33 cellular contexts compared by ENCODE assay signal in genomic region chr18:7259482-7259881, GRCh38. TPM values are rescaled to one million over a fixed set of nuclear protein-coding genes. Genes with fewer than 3 reads are reported as not detected.
A peak's percentile ranks its signal among the peaks of the same experiment; 100 is the strongest.
DNase-seq lines count a peak whose midpoint lies in the region; ATAC-seq, FAIRE-seq and TF ChIP-seq lines count a peak whose summit lies in the region.
"Had no signal": no experiment of that assay in that cellular context is flagged by ENCODE, and none has a peak within 500 bp of the region (broad histone marks: within the 10 kb centered on the region; RNA-seq: fewer than 3 reads in every experiment).

No MANE protein-coding gene starts in this region.

- no TSS peak for BruUV-seq in HepG2 (replicated peaks; lab: Mats Ljungman, UMichigan)
- no TSS peak for BruUV-seq in endothelial cell of umbilical vein (replicated peaks; lab: Mats Ljungman, UMichigan)

- no peaks in the 10 kb centered on the region for H3K27me3 Mint-ChIP-seq in activated naive CD8-positive, alpha-beta T cell treated with anti-CD3 and anti-CD28 coated beads, Interleukin-2, amount 50 U/mL, for 24 hours
- H3K27me3 Mint-ChIP-seq in natural killer cell treated with Interleukin-12 subunit alpha and Interleukin-12 subunit beta and Interleukin-15 and Interleukin-18, amount 100 ng/mL, for 72 hours, result no peaks in the 10 kb centered on the region
- H3K27me3 Mint-ChIP-seq: naive B cell, T-cell had no signal

- dilution Hi-C loops in endothelial cell of umbilical vein (cut with MboI; ENCODE audit: extremely low pct_ligation_motif_present, low sequenced_read_pairs), result no loop called here

- no peak overlapping the region for H3K4me3 Mint-ChIP-seq in activated naive CD8-positive, alpha-beta T cell treated with anti-CD3 and anti-CD28 coated beads, Interleukin-2, amount 50 U/mL, for 24 hours
- no peak overlapping the region for H3K4me3 Mint-ChIP-seq in natural killer cell treated with Interleukin-12 subunit alpha and Interleukin-12 subunit beta and Interleukin-15 and Interleukin-18, amount 100 ng/mL, for 72 hours
- H3K4me3 Mint-ChIP-seq: H9, naive B cell, T-cell had no signal

- H3K4me1 ChIP-seq in liver (ENCODE audit: control insufficient read depth in 4 of 4, insufficient read depth in 4 of 4, low read length in 3 of 4), result peaks cover 0 to 2% (median under 1%) of the 10 kb centered on the region in 4 donors
- no peaks in the 10 kb centered on the region for H3K4me1 ChIP-seq in HepG2 (ENCODE audit: insufficient read depth, low read length)
- no peaks in the 10 kb centered on the region for H3K4me1 ChIP-seq in endothelial cell of umbilical vein (ENCODE audit: control insufficient read depth, extremely low read depth, insufficient read depth, low read length)
- peaks cover 0 to 13% (median 9%) of the 10 kb centered on the region in 4 donors for H3K4me1 ChIP-seq in esophagus muscularis mucosa

- H3K36me3 Mint-ChIP-seq in activated naive CD8-positive, alpha-beta T cell treated with anti-CD3 and anti-CD28 coated beads, Interleukin-2, amount 50 U/mL, for 24 hours (ENCODE audit: low read depth), result no peaks in the 10 kb centered on the region
- H3K36me3 Mint-ChIP-seq in natural killer cell treated with Interleukin-12 subunit alpha and Interleukin-12 subunit beta and Interleukin-15 and Interleukin-18, amount 100 ng/mL, for 72 hours, result no peaks in the 10 kb centered on the region
- H3K36me3 Mint-ChIP-seq: naive B cell, T-cell had no signal

- TF ChIP-seq CTCF in liver (IDR thresholded peaks at IDR 0.05; ENCODE audit: low read depth, low read length, missing input control) (no peak), HepG2 (CRISPR knock-in tag; IDR thresholded peaks at IDR 0.05) (no peak), endothelial cell of umbilical vein (IDR thresholded peaks at IDR 0.05; ENCODE audit: extremely low read depth in 1 of 2, insufficient read depth in 1 of 2, low read depth in 1 of 2, low read length in 2 of 2) (no peak), esophagus muscularis mucosa (IDR thresholded peaks at IDR 0.05) (no peak)

- in situ Hi-C loops in HepG2 (cut with HindIII; ENCODE audit: extremely low pct_ligation_motif_present, low pct_unique_long_range_greater_than_20kb), result loop anchor here (25.0 kb wide), 2 partner anchors 528 to 1128 kb away; no protein-coding TSS in a partner anchor

- H3K4me2 ChIP-seq in HepG2 (ENCODE audit: low read depth, low read length), result no peak overlapping the region
- H3K4me2 ChIP-seq in endothelial cell of umbilical vein (ENCODE audit: insufficient read depth, low read length), result no peak overlapping the region
- H3K4me2 ChIP-seq: KMS-11, PC-9 had no signal

- no peak for TF ChIP-seq EP300 in HepG2 (IDR thresholded peaks at IDR 0.05; ENCODE audit: low read depth in 2 of 2, low read length in 2 of 2)
- no peak for TF ChIP-seq EP300 in HepG2 (CRISPR knock-in tag; IDR thresholded peaks at IDR 0.05; ENCODE audit: borderline replicate concordance)
- TF ChIP-seq EP300 in esophagus muscularis mucosa (IDR thresholded peaks at IDR 0.05), result no peak

- POLR2A ChIA-PET in HepG2 (lab: Yijun Ruan, JAX) (no interaction called here), endothelial cell of umbilical vein (lab: Charles Lee) (no interaction called here)

- no peak overlapping the region for H3K27ac ChIP-seq in liver (ENCODE audit: low read depth in 1 of 2, low read length in 2 of 2)
- no peak overlapping the region for H3K27ac ChIP-seq in HepG2 (ENCODE audit: extremely low read length, insufficient read depth, low read length)
- no peak overlapping the region for H3K27ac ChIP-seq in endothelial cell of umbilical vein (ENCODE audit: insufficient read depth, low read depth, low read length)
- no peak overlapping the region for H3K27ac ChIP-seq in esophagus muscularis mucosa (replicated peaks in 1 of 4)
- H3K27ac ChIP-seq: body of pancreas, KMS-11, PC-9, thyroid gland had no signal

- H3K9ac ChIP-seq in liver (ENCODE audit: low read depth in 1 of 2, low read length in 2 of 2) (no peak overlapping the region), HepG2 (ENCODE audit: insufficient read depth, low read depth, low read length) (no peak overlapping the region), endothelial cell of umbilical vein (replicated peaks; ENCODE audit: extremely low read depth, insufficient read depth, low read length) (no peak overlapping the region)
- H3K9ac ChIP-seq: KMS-11 had no signal

- no peaks in the 10 kb centered on the region for H3K79me2 ChIP-seq in HepG2 (ENCODE audit: insufficient read depth, low read length)
- H3K79me2 ChIP-seq in endothelial cell of umbilical vein (ENCODE audit: control insufficient read depth, insufficient read depth, low read length), result no peaks in the 10 kb centered on the region

- TF ChIP-seq POLR2A in HepG2 (IDR thresholded peaks at IDR 0.05; ENCODE audit: insufficient read depth in 1 of 2, low read depth in 2 of 2, low read length in 2 of 2) (no peak), endothelial cell of umbilical vein (IDR thresholded peaks at IDR 0.05; ENCODE audit: low read depth, low read length) (no peak), esophagus muscularis mucosa (IDR thresholded peaks at IDR 0.05; ENCODE audit: low read depth) (no peak)

- ATAC-seq in HepG2, result no peak
- ATAC-seq in activated naive CD8-positive, alpha-beta T cell treated with anti-CD3 and anti-CD28 coated beads, Interleukin-2, amount 50 U/mL, for 24 hours, result no peak
- ATAC-seq in natural killer cell treated with Interleukin-12 subunit alpha and Interleukin-12 subunit beta and Interleukin-15 and Interleukin-18, amount 100 ng/mL, for 72 hours, result no peak
- ATAC-seq: body of pancreas, GM12878, T-cell had no signal

- H3K4me1 Mint-ChIP-seq in activated naive CD8-positive, alpha-beta T cell treated with anti-CD3 and anti-CD28 coated beads, Interleukin-2, amount 50 U/mL, for 24 hours, result no peaks in the 10 kb centered on the region
- no peaks in the 10 kb centered on the region for H3K4me1 Mint-ChIP-seq in natural killer cell treated with Interleukin-12 subunit alpha and Interleukin-12 subunit beta and Interleukin-15 and Interleukin-18, amount 100 ng/mL, for 72 hours (ENCODE audit: low read depth in 2 of 2)
- H3K4me1 Mint-ChIP-seq: naive B cell, T-cell had no signal

- H3K9me3 Mint-ChIP-seq in activated naive CD8-positive, alpha-beta T cell treated with anti-CD3 and anti-CD28 coated beads, Interleukin-2, amount 50 U/mL, for 24 hours, result peaks cover 6% of the 10 kb centered on the region
- H3K9me3 Mint-ChIP-seq in natural killer cell treated with Interleukin-12 subunit alpha and Interleukin-12 subunit beta and Interleukin-15 and Interleukin-18, amount 100 ng/mL, for 72 hours, result no peaks in the 10 kb centered on the region
- H3K9me3 Mint-ChIP-seq: H9 had no signal

- CTCF ChIA-PET in HepG2 (lab: Yijun Ruan, JAX; ENCODE audit: low intra/inter-chr PET ratio, low total read pairs) (no interaction called here), endothelial cell of umbilical vein (lab: Charles Lee) (interaction anchor here (0.9 to 1.0 kb wide), 2 partner anchors 13 to 308 kb away, joined by 3 to 5 read pairs; partner anchors contain the start of gene PTPRM)

- H3K36me3 ChIP-seq in liver (ENCODE audit: control insufficient read depth in 4 of 4, insufficient read depth in 3 of 4, low read depth in 1 of 4, low read length in 3 of 4), result no peaks in the 10 kb centered on the region
- no peaks in the 10 kb centered on the region for H3K36me3 ChIP-seq in HepG2 (replicated peaks in 1 of 2; ENCODE audit: control insufficient read depth in 1 of 2, insufficient read depth in 2 of 2, low read length in 2 of 2)
- no peaks in the 10 kb centered on the region for H3K36me3 ChIP-seq in endothelial cell of umbilical vein (ENCODE audit: control insufficient read depth in 2 of 2, extremely low read depth in 1 of 2, insufficient read depth in 2 of 2, low read length in 2 of 2)
- H3K36me3 ChIP-seq in esophagus muscularis mucosa, result no peaks in the 10 kb centered on the region
- H3K36me3 ChIP-seq: thyroid gland had no signal

- no peaks in the 10 kb centered on the region for H3K9me1 ChIP-seq in endothelial cell of umbilical vein (replicated peaks; ENCODE audit: control insufficient read depth, extremely low read depth, insufficient read depth, low read length)

- DNase-seq in HepG2 (ENCODE audit: low spot score) (no peak), endothelial cell of umbilical vein (ENCODE audit: low read depth, low spot score) (peak; percentile 11), medulla oblongata (ENCODE audit: extremely low spot score) (peak; percentile 13), esophagus muscularis mucosa (ENCODE audit: extremely low spot score) (no peak), AG08396 (ENCODE audit: low spot score) (no peak)
- no peak for DNase-seq in activated naive CD8-positive, alpha-beta T cell treated with anti-CD3 and anti-CD28 coated beads, Interleukin-2, amount 50 U/mL, for 24 hours
- DNase-seq in natural killer cell treated with Interleukin-12 subunit alpha and Interleukin-12 subunit beta and Interleukin-15 and Interleukin-18, amount 100 ng/mL, for 72 hours (ENCODE audit: low spot score), result no peak
- DNase-seq: activated CD4-positive, alpha-beta T cell treated with anti-CD3 and anti-CD28 coated beads for 1 hour; activated gamma-delta T cell; body of pancreas; C1 segment of cervical spinal cord; Calu3; foreskin melanocyte; H9; mesenchymal stem cell; naive B cell; NCI-H187 treated with DMSO at 0.1 percent for 48 hours; NK-92 treated with Interleukin-12 subunit alpha and Interleukin-12 subunit beta, amount 100 ng/mL, for 24 hours; PC-9; retina; SIG-M5; stimulated activated CD4-positive, alpha-beta T cell treated with anti-CD3 and anti-CD28 coated beads, Interleukin-4, amount 100 ng/mL, for 4 hours; stimulated activated naive CD4-positive, alpha-beta T cell; T-cell had no signal

- H3K27ac Mint-ChIP-seq in activated naive CD8-positive, alpha-beta T cell treated with anti-CD3 and anti-CD28 coated beads, Interleukin-2, amount 50 U/mL, for 24 hours, result no peak overlapping the region
- H3K27ac Mint-ChIP-seq in natural killer cell treated with Interleukin-12 subunit alpha and Interleukin-12 subunit beta and Interleukin-15 and Interleukin-18, amount 100 ng/mL, for 72 hours, result no peak overlapping the region
- H3K27ac Mint-ChIP-seq: H9, T-cell had no signal

- H3K4me3 ChIP-seq in liver (ENCODE audit: low read depth in 1 of 3, low read length in 3 of 3), result no peak overlapping the region
- H3K4me3 ChIP-seq in HepG2 (replicated peaks in 1 of 3; ENCODE audit: insufficient read depth in 1 of 3, low read depth in 2 of 3, low read length in 3 of 3), result no peak overlapping the region
- H3K4me3 ChIP-seq in endothelial cell of umbilical vein (replicated peaks in 1 of 3; ENCODE audit: insufficient read depth in 1 of 3, low read depth in 1 of 3, low read length in 3 of 3), result no peak overlapping the region
- no peak overlapping the region for H3K4me3 ChIP-seq in esophagus muscularis mucosa
- H3K4me3 ChIP-seq: body of pancreas, GM12878, PC-9, thyroid gland had no signal

- intact Hi-C loops in HepG2 (cut with micrococcal nuclease; ENCODE audit: unreplicated experiment), result no loop called here
- intact Hi-C loops in endothelial cell of umbilical vein (cut with micrococcal nuclease), result no loop called here
- intact Hi-C loops in esophagus muscularis mucosa (cut with DNase I), result no loop called here

- no peaks in the 10 kb centered on the region for H3K9me3 ChIP-seq in liver (ENCODE audit: control insufficient read depth in 4 of 4, low read length in 3 of 4)
- H3K9me3 ChIP-seq in HepG2 (ENCODE audit: low read length), result no peaks in the 10 kb centered on the region
- H3K9me3 ChIP-seq in endothelial cell of umbilical vein (replicated peaks; ENCODE audit: control insufficient read depth, insufficient read depth, low read length), result no peaks in the 10 kb centered on the region
- no peaks in the 10 kb centered on the region for H3K9me3 ChIP-seq in esophagus muscularis mucosa
- H3K9me3 ChIP-seq: body of pancreas, thyroid gland had no signal

- FAIRE-seq in HepG2 (lab: Jason Lieb, UNC) (no peak), endothelial cell of umbilical vein (lab: Jason Lieb, UNC) (no peak)
- FAIRE-seq: GM12878, keratinocyte had no signal

- no peak overlapping the region for H2AFZ ChIP-seq in HepG2 (ENCODE audit: low read length)
- H2AFZ ChIP-seq in endothelial cell of umbilical vein (ENCODE audit: low read depth, low read length), result no peak overlapping the region
- H2AFZ ChIP-seq: PC-9 had no signal

- no peaks in the 10 kb centered on the region for H4K20me1 ChIP-seq in HepG2 (ENCODE audit: insufficient read depth, low read length)
- H4K20me1 ChIP-seq in endothelial cell of umbilical vein (replicated peaks; ENCODE audit: control insufficient read depth, extremely low read depth, insufficient read depth, low read length), result no peaks in the 10 kb centered on the region

- WGBS in liver, result 56% methylated on average over 6 of the region's 6 CpGs
- 44% methylated on average over 6 of the region's 6 CpGs for WGBS in HepG2 (ENCODE audit: low lambda C conversion rate)
- WGBS in esophagus muscularis mucosa, result 54% methylated on average over 6 of the region's 6 CpGs

- no peak for TF ChIP-seq RAD21 in liver (IDR thresholded peaks at IDR 0.05)
- no peak for TF ChIP-seq RAD21 in HepG2 (CRISPR knock-in tag; IDR thresholded peaks at IDR 0.05)

- H3K27me3 ChIP-seq in liver (ENCODE audit: control insufficient read depth in 4 of 4, insufficient read depth in 4 of 4, low read length in 3 of 4), result peaks cover 0 to 4% (median 0%) of the 10 kb centered on the region in 4 donors
- H3K27me3 ChIP-seq in HepG2 (ENCODE audit: control insufficient read depth in 1 of 2, insufficient read depth in 2 of 2, low read length in 2 of 2), result peaks cover 0 to 15% of the 10 kb centered on the region in 2 experiments; a peak in 2 of 5 replicates
- H3K27me3 ChIP-seq in endothelial cell of umbilical vein (ENCODE audit: control insufficient read depth in 2 of 2, insufficient read depth in 2 of 2, low read length in 2 of 2), result peaks cover 4 to 13% of the 10 kb centered on the region in 2 experiments
- no peaks in the 10 kb centered on the region for H3K27me3 ChIP-seq in esophagus muscularis mucosa
- H3K27me3 ChIP-seq: body of pancreas, thyroid gland had no signal

RNA-seq across cellular contexts. Expression of gene LRRC30, which starts 28.6 kb away (rescaled TPM):
- total RNA-seq in liver (not detected), HepG2 (2016; rRNA removed; fragmentation: Illumina TruSeq; extraction: Trizol) (not detected in 2 replicates), endothelial cell of umbilical vein (not detected in 2 replicates), esophagus muscularis mucosa (not detected)
- polyA plus RNA-seq in liver (not detected), HepG2 (2011; rRNA removed) (not detected in 2 replicates), endothelial cell of umbilical vein (not detected in 2 replicates)
- not detected in 2 replicates for total RNA-seq in HepG2 (2016; cell fraction: cytosol; rRNA removed; fragmentation: Illumina TruSeq; extraction: Trizol; ENCODE audit: low read depth)
- total RNA-seq in HepG2 (2016; cell fraction: insoluble cytoplasmic fraction; rRNA removed; fragmentation: Illumina TruSeq; extraction: Trizol), result not detected in 2 replicates
- total RNA-seq in HepG2 (2016; cell fraction: membrane; rRNA removed; fragmentation: Illumina TruSeq; extraction: Trizol), result not detected in 2 replicates
- total RNA-seq in HepG2 (2016; cell fraction: nucleus; rRNA removed; fragmentation: Illumina TruSeq; extraction: Trizol), result not detected in 2 replicates
- polyA plus RNA-seq in HepG2 (2011; cell fraction: cytosol; rRNA removed), result not detected in 2 replicates
- polyA plus RNA-seq in HepG2 (2011; cell fraction: nucleus; rRNA removed), result not detected in 2 replicates
- not detected in 2 replicates for polyA plus RNA-seq in HepG2 (2012)
- not detected in 2 replicates for polyA plus RNA-seq in HepG2 (2016; cell fraction: cytosol; fragmentation: Illumina TruSeq; extraction: Trizol; ENCODE audit: low read depth)
- not detected in 2 replicates for polyA plus RNA-seq in HepG2 (2016; cell fraction: insoluble cytoplasmic fraction; fragmentation: Illumina TruSeq; extraction: Trizol; ENCODE audit: low read depth)
- not detected in 2 replicates for polyA plus RNA-seq in HepG2 (2016; cell fraction: membrane; fragmentation: Illumina TruSeq; extraction: Trizol; ENCODE audit: low read depth)
- not detected in 2 replicates for polyA plus RNA-seq in HepG2 (2016; cell fraction: nucleus; fragmentation: Illumina TruSeq; extraction: Trizol; ENCODE audit: insufficient read depth, low read depth)
- not detected in 2 replicates for polyA minus RNA-seq in HepG2 (2011; rRNA and poly(A)+ RNA removed; ENCODE audit: low replicate concordance)
- polyA minus RNA-seq in HepG2 (2011; cell fraction: cytosol; rRNA and poly(A)+ RNA removed), result not detected in 2 replicates
- polyA minus RNA-seq in HepG2 (2011; cell fraction: nucleus; rRNA and poly(A)+ RNA removed), result not detected in 2 replicates
- not detected in 2 replicates for polyA plus RNA-seq in endothelial cell of umbilical vein (2011; cell fraction: cytosol; rRNA removed)
- not detected in 2 replicates for polyA plus RNA-seq in endothelial cell of umbilical vein (2011; cell fraction: nucleus; rRNA removed)
- not detected in 2 replicates for polyA plus RNA-seq in endothelial cell of umbilical vein (2012)
- not detected in 2 replicates for polyA minus RNA-seq in endothelial cell of umbilical vein
- polyA minus RNA-seq in endothelial cell of umbilical vein (2011; cell fraction: cytosol; rRNA and poly(A)+ RNA removed), result not detected
- not detected in 2 replicates for polyA minus RNA-seq in endothelial cell of umbilical vein (2011; cell fraction: nucleus; rRNA and poly(A)+ RNA removed)
- not detected for total RNA-seq in natural killer cell treated with Interleukin-12 subunit alpha and Interleukin-12 subunit beta and Interleukin-15 and Interleukin-18, amount 100 ng/mL, for 72 hours
- total RNA-seq: body of pancreas, Calu3, chondrocyte, Daoy, GM12878, H9, osteoblast, PC-9, T-cell, thyroid gland had no signal
- polyA plus RNA-seq: esophagus, GM12878, keratinocyte had no signal

Comparison
In these comparisons a context has a peak if more than half of its experiments do, and no peak if none do; other contexts are left out.
1. DNase-seq: peak in endothelial cell of umbilical vein (single experiment) and medulla oblongata (single experiment); none in HepG2 (single experiment), esophagus muscularis mucosa (single experiment), activated naive CD8-positive, alpha-beta T cell treated with anti-CD3 and anti-CD28 coated beads, Interleukin-2, amount 50 U/mL, for 24 hours (single experiment), AG08396 (single experiment) and natural killer cell treated with Interleukin-12 subunit alpha and Interleukin-12 subunit beta and Interleukin-15 and Interleukin-18, amount 100 ng/mL, for 72 hours (single experiment).